Comparison of ENCODE assay signal across 9 cellular contexts in the genomic region with DNA sequence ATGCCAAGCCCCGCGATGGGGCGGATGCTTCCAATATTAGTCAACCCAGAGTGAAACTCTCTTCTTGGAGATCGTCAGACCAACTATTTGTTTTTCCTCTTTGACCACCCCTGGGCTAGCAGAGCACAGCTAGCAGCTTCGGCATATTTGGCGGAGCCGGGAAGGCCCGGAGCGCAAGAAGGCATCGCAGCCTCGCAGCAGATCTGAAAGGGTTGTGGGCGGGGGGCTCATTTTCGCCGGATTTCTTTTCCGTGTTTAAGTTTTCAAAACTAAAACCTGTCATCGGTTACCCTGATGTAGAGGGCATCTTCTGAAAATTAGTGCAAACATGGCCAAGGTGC. TPM values are rescaled to one million over a fixed set of nuclear protein-coding genes. Genes with fewer than 3 reads are reported as not detected.
DNase-seq lines count a peak whose midpoint lies in the region; ATAC-seq and TF ChIP-seq lines count a peak whose summit lies in the region.
"Had no signal": no experiment of that assay in that cellular context is flagged by ENCODE, and none has a peak within 500 bp of the region (broad histone marks: within the 10 kb centered on the region; RNA-seq: fewer than 3 reads in every experiment).

No MANE protein-coding gene starts in this region.

- H3K4me3 ChIP-seq in breast epithelium = peak overlapping the region; percentile 53 to 76 (median 57)
- H3K4me3 ChIP-seq in mesodermal cell (ENCODE audit: extremely low read depth, insufficient read depth, low read length, poor library complexity, severe bottlenecking) = peak overlapping the region; percentile 43

- DNase-seq in breast epithelium (ENCODE audit: low spot score in 2 of 2) (no peak), RKO (ENCODE audit: low spot score) (no peak)
- no peak for DNase-seq in activated naive CD4-positive, alpha-beta T cell treated with anti-CD3 and anti-CD28 coated beads, Interleukin-2, amount 50 U/mL, for 16 hours

- 4 to 8% methylated on average over 11 to 15 of the region's 16 CpGs for WGBS in mesodermal cell (ENCODE audit: insufficient coverage in 2 of 2), 2 experiments

- H3K4me1 ChIP-seq in breast epithelium (no peaks in the 10 kb centered on the region), mesodermal cell (ENCODE audit: control insufficient read depth, insufficient read depth, low read length, poor library complexity, severe bottlenecking) (no peaks in the 10 kb centered on the region)

- H3K9me3 ChIP-seq in breast epithelium (no peaks in the 10 kb centered on the region), mesodermal cell (ENCODE audit: control insufficient read depth, low read length) (no peaks in the 10 kb centered on the region)

- no peak overlapping the region for H3K27ac ChIP-seq in breast epithelium
- no peak overlapping the region for H3K27ac ChIP-seq in mesodermal cell (ENCODE audit: low read depth, low read length, severe bottlenecking)

- intact Hi-C loops in breast epithelium (cut with DNase I; ENCODE audit: low total_unique reads) = no loop called here

- TF ChIP-seq POLR2A in breast epithelium (IDR thresholded peaks at IDR 0.05) = no peak

- no peak for TF ChIP-seq CTCF in breast epithelium (IDR thresholded peaks at IDR 0.05)

- H3K36me3 ChIP-seq in breast epithelium (no peaks in the 10 kb centered on the region), mesodermal cell (ENCODE audit: control insufficient read depth, insufficient read depth, low read length) (no peaks in the 10 kb centered on the region)

- ATAC-seq in GM19351 (IDR thresholded peaks at IDR 0.05; ENCODE audit: unreplicated experiment) = peak; percentile 34
- ATAC-seq in HG03432 (IDR thresholded peaks at IDR 0.05; ENCODE audit: unreplicated experiment) = peak; percentile 33
- no peak for ATAC-seq in HG03571 (IDR thresholded peaks at IDR 0.05; ENCODE audit: unreplicated experiment)
- no peak for ATAC-seq in HG02970 (IDR thresholded peaks at IDR 0.05; ENCODE audit: low FRiP score, unreplicated experiment)

- H3K27me3 ChIP-seq in breast epithelium = peaks cover 0 to 8% of the 10 kb centered on the region in 2 donors

RNA-seq across cellular contexts. Expression of a gene that starts 0.3 kb away (rescaled TPM):
- 1 to 10 TPM; 3.4 to 8.8 (median 4.5) TPM for total RNA-seq in breast epithelium
- polyA plus RNA-seq in mesodermal cell (2013, experiment 1 of 2) = 0.37 TPM
- 0.51 TPM for polyA plus RNA-seq in mesodermal cell (2013, experiment 2 of 2)
- total RNA-seq: SK-MEL-5 had no signal

Comparison
In these comparisons a context has a peak if more than half of its experiments do, and no peak if none do; other contexts are left out.
1. ATAC-seq: peak in GM19351 (single experiment) and HG03432 (single experiment); none in HG03571 (single experiment) and HG02970 (single experiment).